ENCODE assay signal across 21 cellular contexts in genomic region chr2:68294187-68294586, GRCh38. TPM values are rescaled to one million over a fixed set of nuclear protein-coding genes. Genes with fewer than 3 reads are reported as not detected.
A peak's percentile ranks its signal among the peaks of the same experiment; 100 is the strongest.
DNase-seq lines count a peak whose midpoint lies in the region; ATAC-seq and TF ChIP-seq lines count a peak whose summit lies in the region.
"Had no signal": no experiment of that assay in that cellular context is flagged by ENCODE, and none has a peak within 500 bp of the region (broad histone marks: within the 10 kb centered on the region; RNA-seq: fewer than 3 reads in every experiment).

No MANE protein-coding gene starts in this region.

- H3K9me3 ChIP-seq in DOHH2 (ENCODE audit: control insufficient read depth, insufficient read depth, low read length) (no peaks in the 10 kb centered on the region), neural progenitor cell (ENCODE audit: low read depth) (no peaks in the 10 kb centered on the region)
- H3K9me3 ChIP-seq: A549, HAP-1, MG63 had no signal

- peaks cover 29% of the 10 kb centered on the region for H3K4me1 ChIP-seq in DOHH2 (ENCODE audit: control insufficient read depth, low read length)
- H3K4me1 ChIP-seq in neural progenitor cell: no peaks in the 10 kb centered on the region
- H3K4me1 ChIP-seq: A549, HAP-1 had no signal

- no peaks in the 10 kb centered on the region for H3K27me3 ChIP-seq in DOHH2 (ENCODE audit: control insufficient read depth, low read length)
- no peaks in the 10 kb centered on the region for H3K27me3 ChIP-seq in brain microvascular endothelial cell (replicated peaks)
- H3K27me3 ChIP-seq in neural progenitor cell: no peaks in the 10 kb centered on the region
- H3K27me3 ChIP-seq: MG63 had no signal

- ATAC-seq in HG03521 (IDR thresholded peaks at IDR 0.05; ENCODE audit: unreplicated experiment): no peak
- ATAC-seq: K562 had no signal

- H3K4me3 ChIP-seq in DOHH2 (ENCODE audit: low read length) (no peak overlapping the region), brain microvascular endothelial cell (ENCODE audit: low read depth, low read length) (no peak overlapping the region), neural progenitor cell (no peak overlapping the region)
- H3K4me3 ChIP-seq: A549, HAP-1, K562, MG63 had no signal

- in situ Hi-C loops in brain microvascular endothelial cell (cut with HindIII; ENCODE audit: low pct_ligation_motif_present, low sequenced_read_pairs): no loop called here

- H3K4me2 ChIP-seq in DOHH2 (ENCODE audit: low read length): no peak overlapping the region
- no peak overlapping the region for H3K4me2 ChIP-seq in neural progenitor cell
- H3K4me2 ChIP-seq: A549 had no signal

- H3K9me2 ChIP-seq in DOHH2 (replicated peaks; ENCODE audit: control insufficient read depth, low read length): no peaks in the 10 kb centered on the region

- no peak overlapping the region for H3K4me3 Mint-ChIP-seq in HFFc6
- no peak overlapping the region for H3K4me3 Mint-ChIP-seq in neural progenitor cell
- H3K4me3 Mint-ChIP-seq: CD4-positive, CD25-positive, alpha-beta regulatory T cell had no signal

- H3K27ac Mint-ChIP-seq in HFFc6 (no peak overlapping the region), neural progenitor cell (no peak overlapping the region)
- H3K27ac Mint-ChIP-seq: CD4-positive, CD25-positive, alpha-beta regulatory T cell had no signal

- H3K27me3 Mint-ChIP-seq in HFFc6 (ENCODE audit: insufficient read depth): peaks cover 3% of the 10 kb centered on the region
- peaks cover 2% of the 10 kb centered on the region for H3K27me3 Mint-ChIP-seq in neural progenitor cell (ENCODE audit: insufficient read depth, low read depth)

- H3K9ac ChIP-seq in neural progenitor cell: no peak overlapping the region

- H3K79me2 ChIP-seq in DOHH2 (ENCODE audit: control insufficient read depth, low read length) (no peaks in the 10 kb centered on the region), neural progenitor cell (ENCODE audit: low read depth) (no peaks in the 10 kb centered on the region)

- no peak overlapping the region for H2AFZ ChIP-seq in neural progenitor cell (replicated peaks)

- H3K36me3 Mint-ChIP-seq in HFFc6 (ENCODE audit: low read depth) (no peaks in the 10 kb centered on the region), neural progenitor cell (no peaks in the 10 kb centered on the region)
- H3K36me3 Mint-ChIP-seq: CD4-positive, CD25-positive, alpha-beta regulatory T cell had no signal

- H3K9me3 Mint-ChIP-seq in HFFc6 (no peaks in the 10 kb centered on the region), neural progenitor cell (no peaks in the 10 kb centered on the region)
- H3K9me3 Mint-ChIP-seq: CD4-positive, CD25-positive, alpha-beta regulatory T cell had no signal

- no peaks in the 10 kb centered on the region for H3K36me3 ChIP-seq in DOHH2 (ENCODE audit: control insufficient read depth, low read length)
- H3K36me3 ChIP-seq in brain microvascular endothelial cell (replicated peaks): no peaks in the 10 kb centered on the region
- H3K36me3 ChIP-seq in neural progenitor cell: no peaks in the 10 kb centered on the region
- H3K36me3 ChIP-seq: HAP-1, MG63 had no signal

- TF ChIP-seq CTCF in DOHH2 (IDR thresholded peaks at IDR 0.05; ENCODE audit: low read depth, low read length, poor library complexity, severe bottlenecking): peak; percentile 13
- TF ChIP-seq CTCF in HFFc6 (IDR thresholded peaks at IDR 0.05): peak; percentile 40
- TF ChIP-seq CTCF in brain microvascular endothelial cell (IDR thresholded peaks at IDR 0.05; ENCODE audit: low read depth, low read length, missing control alignments): peak; percentile 18
- TF ChIP-seq CTCF in neural progenitor cell (IDR thresholded peaks at IDR 0.05): peak; percentile 17

- no peaks in the 10 kb centered on the region for H3K4me1 Mint-ChIP-seq in HFFc6 (ENCODE audit: low read depth)
- no peaks in the 10 kb centered on the region for H3K4me1 Mint-ChIP-seq in neural progenitor cell
- H3K4me1 Mint-ChIP-seq: CD4-positive, CD25-positive, alpha-beta regulatory T cell had no signal

- H4K20me1 ChIP-seq in DOHH2 (ENCODE audit: control insufficient read depth, insufficient read depth, low read depth, low read length): no peaks in the 10 kb centered on the region
- H4K20me1 ChIP-seq in neural progenitor cell (ENCODE audit: low read depth): no peaks in the 10 kb centered on the region

- no peaks in the 10 kb centered on the region for H3F3A ChIP-seq in DOHH2 (ENCODE audit: control insufficient read depth, insufficient read depth)
- no peaks in the 10 kb centered on the region for H3F3A ChIP-seq in neural progenitor cell (ENCODE audit: low read depth)

- DNase-seq in HFFc6: no peak
- no peak for DNase-seq in brain microvascular endothelial cell
- DNase-seq in neural progenitor cell (ENCODE audit: low spot score): no peak
- no peak for DNase-seq in HUDEP-2 (lab: John Stamatoyannopoulos, UW; ENCODE audit: unreplicated experiment in 76 of 76)
- no peak for DNase-seq in occipital lobe (lab: John Stamatoyannopoulos, UW)
- no peak for DNase-seq in NCI-H146 (lab: John Stamatoyannopoulos, UW)
- DNase-seq: AML-193; Calu3; CD4-positive, CD25-positive, alpha-beta regulatory T cell; MG63; NCI-H1105 treated with DMSO at 0.1 percent for 48 hours; NCI-H1930; NCI-H2171; NCI-H446 treated with DMSO at 0.1 percent for 48 hours; NCI-H774; SIG-M5 had no signal

- H3K27ac ChIP-seq in DOHH2 (ENCODE audit: low read depth, low read length): no peak overlapping the region
- H3K27ac ChIP-seq in brain microvascular endothelial cell: no peak overlapping the region
- no peak overlapping the region for H3K27ac ChIP-seq in neural progenitor cell
- H3K27ac ChIP-seq: A549 had no signal

RNA-seq across cellular contexts. Expression of gene CNRIP1, which starts 25.6 kb away (rescaled TPM):
- total RNA-seq in HFFc6 (2021; fragmentation: NEBNext Ultra II Directional; extraction: Animal tissue kit (Norgen Biotek cat#: 25700)): 10 to 100 TPM; 33.6 to 53.8 (median 47.2) TPM
- 3.7 and 5.0 TPM in 2 replicates for total RNA-seq in neural progenitor cell (ENCODE audit: low replicate concordance)
- 74.2 TPM for total RNA-seq in occipital lobe
- total RNA-seq: Calu3; CD4-positive, CD25-positive, alpha-beta regulatory T cell had no signal

RNA-seq across cellular contexts. Expression of gene PPP3R1, which starts 41.9 kb away (rescaled TPM):
- 10 to 100 TPM; 60.0 to 67.0 (median 63.0) TPM for total RNA-seq in HFFc6 (2021; fragmentation: NEBNext Ultra II Directional; extraction: Animal tissue kit (Norgen Biotek cat#: 25700))
- total RNA-seq in neural progenitor cell (ENCODE audit: low replicate concordance) (29.1 and 41.4 TPM in 2 replicates), occipital lobe (67.7 TPM)
